In genomic region chr6:145964948-145965366, GRCh38 we compare ENCODE assay signal across 8 cellular contexts. TPM values are rescaled to one million over a fixed set of nuclear protein-coding genes. Genes with fewer than 3 reads are reported as not detected.
DNase-seq lines count a peak whose midpoint lies in the region; ATAC-seq and TF ChIP-seq lines count a peak whose summit lies in the region.

No MANE protein-coding gene starts in this region.

- H3K4me3 ChIP-seq in heart right ventricle (peak overlapping the region; percentile 48 to 96 (median 84)), subcutaneous abdominal adipose tissue (ENCODE audit: low read depth in 1 of 5, low read length in 5 of 5) (peak overlapping the region; percentile 70 to 97 (median 95))

- H3K27me3 ChIP-seq in heart right ventricle (no peaks in the 10 kb centered on the region), subcutaneous abdominal adipose tissue (ENCODE audit: control insufficient read depth in 5 of 5, insufficient read depth in 4 of 5, low read length in 5 of 5) (no peaks in the 10 kb centered on the region)

- peak overlapping the region; percentile 93 to 97 for H3K4me3 Mint-ChIP-seq in activated T-cell treated with anti-CD3 and anti-CD28 coated beads, Interleukin-2, amount 50 U/mL, for 72 hours
- H3K4me3 Mint-ChIP-seq in immature natural killer cell: peak overlapping the region; percentile 97 to 98 (median 98)

- H3K27ac Mint-ChIP-seq in activated T-cell treated with anti-CD3 and anti-CD28 coated beads, Interleukin-2, amount 50 U/mL, for 72 hours: peak overlapping the region; percentile 95
- peak overlapping the region; percentile 87 to 97 (median 96) for H3K27ac Mint-ChIP-seq in immature natural killer cell

- H3K4me1 ChIP-seq in heart right ventricle (peaks cover 0 to 43% (median 37%) of the 10 kb centered on the region in 9 donors), subcutaneous abdominal adipose tissue (ENCODE audit: control insufficient read depth in 5 of 5, insufficient read depth in 5 of 5, low read length in 5 of 5) (peaks cover 3 to 42% (median 39%) of the 10 kb centered on the region in 5 donors)

- intact Hi-C loops in heart right ventricle (cut with DNase I) (loop anchor here in 7 of 10 donors (5.0 to 10.0 kb wide), 6 partner anchors 150 to 580 kb away; partner anchors contain the start of genes EPM2A (in 3 of the 7), RAB32 (in 3 of the 7) and FBXO30 (in 2 of the 7)), Right ventricle myocardium superior (cut with DNase I) (no loop called here)

- H3K9me3 ChIP-seq in heart right ventricle (no peaks in the 10 kb centered on the region), subcutaneous abdominal adipose tissue (ENCODE audit: control insufficient read depth in 5 of 5, low read length in 5 of 5) (no peaks in the 10 kb centered on the region)

- peaks cover 0 to 3% of the 10 kb centered on the region in 2 donors for H3K36me3 Mint-ChIP-seq in activated T-cell treated with anti-CD3 and anti-CD28 coated beads, Interleukin-2, amount 50 U/mL, for 72 hours (ENCODE audit: insufficient read depth in 2 of 2)
- no peaks in the 10 kb centered on the region for H3K36me3 Mint-ChIP-seq in immature natural killer cell

- 69 to 74% methylated on average over 4 of the region's 4 CpGs for WGBS in heart right ventricle, 2 donors

- peak overlapping the region; percentile 45 to 93 (median 92) for H3K27ac ChIP-seq in heart right ventricle
- H3K27ac ChIP-seq in subcutaneous abdominal adipose tissue (ENCODE audit: low read depth, low read length): peak overlapping the region; percentile 89

- H3K9ac ChIP-seq in subcutaneous abdominal adipose tissue (ENCODE audit: low read length in 5 of 5): peak overlapping the region in 4 of 5 donors; percentile 67 to 96 (median 81)

- H3K27me3 Mint-ChIP-seq in activated T-cell treated with anti-CD3 and anti-CD28 coated beads, Interleukin-2, amount 50 U/mL, for 72 hours (ENCODE audit: low read depth): no peaks in the 10 kb centered on the region
- peaks cover 2 to 13% (median 9%) of the 10 kb centered on the region in 3 donors for H3K27me3 Mint-ChIP-seq in immature natural killer cell (ENCODE audit: low read depth in 3 of 3)

- no peak for TF ChIP-seq CTCF in heart right ventricle (IDR thresholded peaks at IDR 0.05)

- ATAC-seq in heart right ventricle: no peak
- ATAC-seq in Right ventricle myocardium superior (ENCODE audit: poor library complexity): no peak
- ATAC-seq in activated T-cell treated with anti-CD3 and anti-CD28 coated beads, Interleukin-2, amount 50 U/mL, for 72 hours (replicated peaks in 1 of 2): no peak
- no peak for ATAC-seq in HG02588 (IDR thresholded peaks at IDR 0.05; ENCODE audit: unreplicated experiment)

- peaks cover 48% of the 10 kb centered on the region for H3K4me1 Mint-ChIP-seq in activated T-cell treated with anti-CD3 and anti-CD28 coated beads, Interleukin-2, amount 50 U/mL, for 72 hours (ENCODE audit: low read depth)
- H3K4me1 Mint-ChIP-seq in immature natural killer cell: peaks cover 36 to 44% of the 10 kb centered on the region in 2 donors

- H3K36me3 ChIP-seq in heart right ventricle (no peaks in the 10 kb centered on the region), subcutaneous abdominal adipose tissue (ENCODE audit: control insufficient read depth in 5 of 5, insufficient read depth in 5 of 5, low read length in 5 of 5) (peaks cover 0 to 2% (median 0%) of the 10 kb centered on the region in 5 donors)

- DNase-seq in heart right ventricle: no peak
- DNase-seq in Right ventricle myocardium superior: no peak
- DNase-seq in activated T-cell treated with anti-CD3 and anti-CD28 coated beads, Interleukin-2, amount 50 U/mL, for 72 hours: peak in 1 of 2 donors; percentile 11
- no peak for DNase-seq in immature natural killer cell
- no peak for DNase-seq in iPS-NIHi7 (ENCODE audit: extremely low spot score)
- DNase-seq in SW480 (ENCODE audit: low spot score): no peak

- peaks cover 0 to 2% of the 10 kb centered on the region in 2 donors for H3K9me3 Mint-ChIP-seq in activated T-cell treated with anti-CD3 and anti-CD28 coated beads, Interleukin-2, amount 50 U/mL, for 72 hours
- no peaks in the 10 kb centered on the region for H3K9me3 Mint-ChIP-seq in immature natural killer cell

RNA-seq across cellular contexts. Expression of gene SHPRH, which starts 0.8 kb away (rescaled TPM):
- 10 to 100 TPM in 4 of 10 donors, 1 to 10 TPM in 6; 9.1 to 12.1 (median 9.5) TPM for total RNA-seq in heart right ventricle
- 1 to 10 TPM; 1.9 to 8.8 TPM for polyA plus RNA-seq in heart right ventricle
- 9.9 TPM for total RNA-seq in Right ventricle myocardium superior
- total RNA-seq in activated T-cell treated with anti-CD3 and anti-CD28 coated beads, Interleukin-2, amount 50 U/mL, for 72 hours: 10 to 100 TPM; 13.8 to 14.5 TPM
- 1 to 10 TPM; 3.1 to 9.9 (median 4.6) TPM for polyA plus RNA-seq in immature natural killer cell
